29 cellular contexts compared by ENCODE assay signal in genomic region chr3:170205302-170205701, GRCh38. TPM values are rescaled to one million over a fixed set of nuclear protein-coding genes. Genes with fewer than 3 reads are reported as not detected.
DNase-seq lines count a peak whose midpoint lies in the region; ATAC-seq and TF ChIP-seq lines count a peak whose summit lies in the region.
"Had no signal": no experiment of that assay in that cellular context is flagged by ENCODE, and none has a peak within 500 bp of the region (broad histone marks: within the 10 kb centered on the region; RNA-seq: fewer than 3 reads in every experiment).

No MANE protein-coding gene starts in this region.

- H3K9me3 Mint-ChIP-seq in CD14-positive monocyte: peaks cover 5 to 12% (median 11%) of the 10 kb centered on the region in 7 donors
- H3K9me3 Mint-ChIP-seq: effector memory CD8-positive, alpha-beta T cell; naive B cell; stimulated activated naive B cell treated with anti-CD40 and anti-IgM and Interleukin-4, amounts not matched to agents 10 μg/mL and 1 μg/mL and 100 μg/mL, for 72 hours had no signal

- no peaks in the 10 kb centered on the region for H3K36me3 Mint-ChIP-seq in CD14-positive monocyte
- H3K36me3 Mint-ChIP-seq: naive B cell; stimulated activated naive B cell treated with anti-CD40 and anti-IgM and Interleukin-4, amounts not matched to agents 10 μg/mL and 1 μg/mL and 100 μg/mL, for 72 hours had no signal

- peaks cover 6% of the 10 kb centered on the region for H3K4me1 Mint-ChIP-seq in CD14-positive monocyte
- H3K4me1 Mint-ChIP-seq: stimulated activated naive B cell treated with anti-CD40 and anti-IgM and Interleukin-4, amounts not matched to agents 10 μg/mL and 1 μg/mL and 100 μg/mL, for 72 hours had no signal

- peak; percentile 63 for ATAC-seq in HG03442 (IDR thresholded peaks at IDR 0.05; ENCODE audit: unreplicated experiment)
- ATAC-seq: activated CD4-positive, CD25-positive, alpha-beta regulatory T cell treated with anti-CD3 and anti-CD28 coated beads, Interleukin-2, amount 50 U/mL, for 24 hours; effector memory CD8-positive, alpha-beta T cell; left ventricle myocardium superior; stimulated activated naive B cell treated with anti-CD40 and anti-IgM and Interleukin-4, amounts not matched to agents 10 μg/mL and 1 μg/mL and 100 μg/mL, for 72 hours; upper lobe of right lung had no signal

- H3K27ac Mint-ChIP-seq in CD14-positive monocyte: no peak overlapping the region
- H3K27ac Mint-ChIP-seq: effector memory CD8-positive, alpha-beta T cell; naive B cell; stimulated activated naive B cell treated with anti-CD40 and anti-IgM and Interleukin-4, amounts not matched to agents 10 μg/mL and 1 μg/mL and 100 μg/mL, for 72 hours had no signal

- TF ChIP-seq CTCF in GM20000 (IDR thresholded peaks at IDR 0.05; ENCODE audit: extremely low read depth, missing control alignments): no peak
- no peak for TF ChIP-seq CTCF in fibroblast of the aortic adventitia (IDR thresholded peaks at IDR 0.05; ENCODE audit: insufficient read depth, low read length)
- no peak for TF ChIP-seq CTCF in CD14-positive monocyte (IDR thresholded peaks at IDR 0.05)

- DNase-seq in EH (ENCODE audit: low read depth): peak; percentile 20
- DNase-seq in GM20000 (ENCODE audit: low spot score): peak; percentile 20
- DNase-seq in fibroblast of the aortic adventitia (ENCODE audit: low read depth): peak; percentile 45
- no peak for DNase-seq in NCI-H1694 (lab: John Stamatoyannopoulos, UW)
- DNase-seq in cerebellar nuclear complex (lab: John Stamatoyannopoulos, UW): no peak
- DNase-seq in AML-193 (lab: John Stamatoyannopoulos, UW): no peak
- no peak for DNase-seq in CD14-positive monocyte (ENCODE audit: low spot score)
- DNase-seq: activated CD4-positive, alpha-beta T cell treated with anti-CD3 and anti-CD28 coated beads, Interleukin-2, amount 50 U/mL, for 48 hours; activated naive CD4-positive, alpha-beta T cell treated with anti-CD3 and anti-CD28 coated beads, Interleukin-2, amount 50 U/mL, for 16 hours; anterior cingulate cortex; colonic mucosa; effector memory CD8-positive, alpha-beta T cell; EL; KG1; left ventricle myocardium superior; MG63; naive B cell; NCI-H774; nucleus accumbens; RPMI8226; sigmoid colon; stimulated activated CD4-positive, alpha-beta T cell treated with anti-CD3 and anti-CD28 coated beads, Interleukin-4, amount 100 ng/mL, for 4 hours; stimulated activated naive B cell treated with anti-CD40 and anti-IgM and Interleukin-4, amounts not matched to agents 10 μg/mL and 1 μg/mL and 100 μg/mL, for 72 hours; upper lobe of right lung had no signal

- H3K4me3 Mint-ChIP-seq in CD14-positive monocyte: no peak overlapping the region
- H3K4me3 Mint-ChIP-seq: effector memory CD8-positive, alpha-beta T cell; naive B cell; stimulated activated naive B cell treated with anti-CD40 and anti-IgM and Interleukin-4, amounts not matched to agents 10 μg/mL and 1 μg/mL and 100 μg/mL, for 72 hours had no signal

- intact Hi-C loops in CD14-positive monocyte (cut with micrococcal nuclease): loop anchor here in 1 of 2 donors (10.0 kb wide), 1 partner anchor 839 kb away; no protein-coding TSS in a partner anchor

- peaks cover 0 to 2% (median 2%) of the 10 kb centered on the region in 3 donors for H3K27me3 Mint-ChIP-seq in CD14-positive monocyte (ENCODE audit: low read depth in 3 of 3)

- H3K4me3 ChIP-seq in fibroblast of the aortic adventitia (ENCODE audit: low read depth, low read length): no peak overlapping the region
- H3K4me3 ChIP-seq: colonic mucosa, MG63, prostate gland, sigmoid colon, SJSA1, suprapubic skin, upper lobe of right lung had no signal

RNA-seq across cellular contexts. Expression of gene PRKCI, which starts 16.9 kb away (rescaled TPM):
- 56.2 and 63.9 TPM in 2 replicates for total RNA-seq in fibroblast of the aortic adventitia (ENCODE audit: low replicate concordance)
- polyA plus RNA-seq in CD14-positive monocyte: 10 to 100 TPM; 11.6 to 15.4 TPM

RNA-seq across cellular contexts. Expression of gene PHC3, which starts 23.8 kb away (rescaled TPM):
- 50.4 and 65.6 TPM in 2 replicates for total RNA-seq in fibroblast of the aortic adventitia (ENCODE audit: low replicate concordance)
- 10 to 100 TPM in 1 of 2 donors, 1 to 10 TPM in 1; 7.5 to 12.6 TPM for polyA plus RNA-seq in CD14-positive monocyte

Comparison
In these comparisons a context has a peak if more than half of its experiments do, and no peak if none do; other contexts are left out.
1. DNase-seq: peak in EH (single experiment), GM20000 (single experiment) and fibroblast of the aortic adventitia (single experiment); none in NCI-H1694 (single experiment), cerebellar nuclear complex (0 of 2), AML-193 (0 of 2) and CD14-positive monocyte (single experiment).